In the genomic region with DNA sequence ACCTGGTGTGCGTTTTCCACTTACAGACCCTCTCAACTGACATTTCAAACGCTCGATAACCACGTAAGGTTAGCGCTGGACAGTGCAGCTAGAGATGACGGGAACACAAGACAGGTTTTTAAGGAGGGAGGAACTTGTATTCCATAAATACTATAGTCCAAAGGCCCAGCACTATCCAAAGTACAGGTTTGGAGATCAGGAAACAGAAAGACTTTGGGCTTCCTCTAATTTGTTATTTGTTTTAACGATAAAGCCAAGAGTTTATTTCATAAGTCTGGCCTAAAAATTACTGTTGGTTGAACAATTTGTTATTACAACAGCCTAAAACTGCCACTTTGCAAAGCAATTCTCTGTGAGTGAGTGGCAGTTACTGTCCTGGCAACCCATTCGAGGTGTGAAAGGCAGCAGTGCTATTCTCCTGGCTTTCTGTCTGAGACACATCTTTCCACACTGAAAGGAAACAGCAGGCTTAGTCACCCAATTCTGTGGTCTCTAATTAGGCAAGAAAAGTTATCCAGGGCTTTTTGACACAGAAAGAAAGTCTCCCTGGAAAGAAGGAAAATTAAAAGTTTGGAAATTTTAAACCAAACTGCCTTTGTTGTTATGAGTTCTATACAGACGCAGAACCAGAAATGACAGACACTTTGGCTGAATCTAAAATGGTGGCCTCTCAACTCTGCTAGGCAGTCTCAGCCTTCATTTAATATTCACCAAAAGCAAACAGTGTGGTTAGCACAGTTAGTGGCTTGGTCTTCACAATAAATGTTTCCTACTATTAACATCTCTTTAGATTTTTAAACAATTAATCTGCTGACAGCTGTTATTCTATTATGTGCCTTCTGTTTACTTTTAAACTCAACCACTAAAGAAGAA, we compare ENCODE assay signal across 15 cellular contexts. TPM values are rescaled to one million over a fixed set of nuclear protein-coding genes. Genes with fewer than 3 reads are reported as not detected.
DNase-seq lines count a peak whose midpoint lies in the region; ATAC-seq, FAIRE-seq and TF ChIP-seq lines count a peak whose summit lies in the region.
"Had no signal": no experiment of that assay in that cellular context is flagged by ENCODE, and none has a peak within 500 bp of the region (broad histone marks: within the 10 kb centered on the region; RNA-seq: fewer than 3 reads in every experiment).

No MANE protein-coding gene starts in this region.

- H3K36me3 Mint-ChIP-seq in activated T-helper 17 cell treated with anti-CD3 and anti-CD28 coated beads, Interleukin-2, amount 50 U/mL, for 72 hours (ENCODE audit: low read depth) = peaks cover 78% of the 10 kb centered on the region

- H3K27ac Mint-ChIP-seq in activated T-helper 17 cell treated with anti-CD3 and anti-CD28 coated beads, Interleukin-2, amount 50 U/mL, for 72 hours = no peak overlapping the region

- no peaks in the 10 kb centered on the region for H3K27me3 ChIP-seq in BLaER1 treated with 17β-estradiol and CSF1 and Interleukin-3, amounts not matched to agents 10 nM and 100 nM
- H3K27me3 ChIP-seq in HepG2 (ENCODE audit: control insufficient read depth in 1 of 2, insufficient read depth in 2 of 2, low read length in 2 of 2) = no peaks in the 10 kb centered on the region
- H3K27me3 ChIP-seq in A673 (replicated peaks; ENCODE audit: insufficient read depth, low read depth, low read length, poor library complexity) = no peaks in the 10 kb centered on the region
- H3K27me3 ChIP-seq: thyroid gland had no signal

- intact Hi-C loops in HepG2 (cut with micrococcal nuclease; ENCODE audit: unreplicated experiment) (no loop called here), A673 (cut with micrococcal nuclease; ENCODE audit: unreplicated experiment) (no loop called here)

- H2AFZ ChIP-seq in HepG2 (ENCODE audit: low read length) = no peak overlapping the region

- peaks cover 64% of the 10 kb centered on the region for H3K79me2 ChIP-seq in HepG2 (ENCODE audit: insufficient read depth, low read length)

- H3K4me3 Mint-ChIP-seq in activated T-helper 17 cell treated with anti-CD3 and anti-CD28 coated beads, Interleukin-2, amount 50 U/mL, for 72 hours = no peak overlapping the region

- H3K9me3 Mint-ChIP-seq in activated T-helper 17 cell treated with anti-CD3 and anti-CD28 coated beads, Interleukin-2, amount 50 U/mL, for 72 hours = no peaks in the 10 kb centered on the region

- H3K9me3 ChIP-seq in BLaER1 treated with 17β-estradiol and CSF1 and Interleukin-3, amounts not matched to agents 10 nM and 100 nM (replicated peaks in 1 of 11) = no peaks in the 10 kb centered on the region
- H3K9me3 ChIP-seq in HepG2 (ENCODE audit: low read length) (no peaks in the 10 kb centered on the region), A673 (ENCODE audit: low read depth, low read length, poor library complexity, severe bottlenecking) (no peaks in the 10 kb centered on the region)
- H3K9me3 ChIP-seq: thyroid gland had no signal

- in situ Hi-C loops in HepG2 (cut with HindIII; ENCODE audit: extremely low pct_ligation_motif_present, low pct_unique_long_range_greater_than_20kb) = no loop called here

- H3K4me1 ChIP-seq in BLaER1 treated with 17β-estradiol and CSF1 and Interleukin-3, amounts not matched to agents 10 nM and 100 nM = peaks cover 0 to 16% (median 10%) of the 10 kb centered on the region in 10 experiments; a peak in 13 of 20 replicates
- H3K4me1 ChIP-seq in HepG2 (ENCODE audit: insufficient read depth, low read length) (peaks cover 50% of the 10 kb centered on the region), A673 (ENCODE audit: insufficient read depth, low read length, poor library complexity, severe bottlenecking) (peaks cover 7% of the 10 kb centered on the region)

- peak; percentile 80 for ATAC-seq in activated T-helper 17 cell treated with anti-CD3 and anti-CD28 coated beads, Interleukin-2, amount 50 U/mL, for 72 hours (replicated peaks)
- no peak for ATAC-seq in HepG2
- ATAC-seq in HG02970 (IDR thresholded peaks at IDR 0.05; ENCODE audit: low FRiP score, unreplicated experiment) = no peak

- TF ChIP-seq EP300 in HepG2 (IDR thresholded peaks at IDR 0.05; ENCODE audit: low read depth in 2 of 2, low read length in 2 of 2) (no peak), HepG2 (CRISPR knock-in tag; IDR thresholded peaks at IDR 0.05; ENCODE audit: borderline replicate concordance) (no peak)

- H3K9ac ChIP-seq in BLaER1 treated with 17β-estradiol and CSF1 and Interleukin-3, amounts not matched to agents 10 nM and 100 nM = peak overlapping the region in 5 of 11 experiments; percentile 4 to 48 (median 23); a peak in 5 of 22 replicates
- H3K9ac ChIP-seq in HepG2 (ENCODE audit: insufficient read depth, low read depth, low read length) = no peak overlapping the region

- peak overlapping the region in 7 of 11 experiments; percentile 7 to 65 (median 35); a peak in 11 of 22 replicates for H3K27ac ChIP-seq in BLaER1 treated with 17β-estradiol and CSF1 and Interleukin-3, amounts not matched to agents 10 nM and 100 nM
- H3K27ac ChIP-seq in HepG2 (ENCODE audit: extremely low read length, insufficient read depth, low read length) = peak overlapping the region; percentile 56
- H3K27ac ChIP-seq in A673 (ENCODE audit: low read depth, low read length, poor library complexity, severe bottlenecking) = no peak overlapping the region
- H3K27ac ChIP-seq: thyroid gland had no signal

- no peak for TF ChIP-seq POLR2A in HepG2 (IDR thresholded peaks at IDR 0.05; ENCODE audit: insufficient read depth in 1 of 2, low read depth in 2 of 2, low read length in 2 of 2)

- no peak overlapping the region for H3K4me3 ChIP-seq in BLaER1 treated with 17β-estradiol and CSF1 and Interleukin-3, amounts not matched to agents 10 nM and 100 nM
- no peak overlapping the region for H3K4me3 ChIP-seq in HepG2 (replicated peaks in 1 of 3; ENCODE audit: insufficient read depth in 1 of 3, low read depth in 2 of 3, low read length in 3 of 3)
- H3K4me3 ChIP-seq in A673 (ENCODE audit: low read depth, low read length, poor library complexity, severe bottlenecking) = no peak overlapping the region
- H3K4me3 ChIP-seq: thyroid gland had no signal

- CTCF ChIA-PET in HepG2 (lab: Yijun Ruan, JAX; ENCODE audit: low intra/inter-chr PET ratio, low total read pairs) (no interaction called here), A673 (lab: Charles Lee) (no interaction called here)

- POLR2A ChIA-PET in HepG2 (lab: Yijun Ruan, JAX) = no interaction called here
- POLR2A ChIA-PET in A673 (lab: Charles Lee; ENCODE audit: low non-redundant PET) = no interaction called here

- H3K36me3 ChIP-seq in BLaER1 treated with 17β-estradiol and CSF1 and Interleukin-3, amounts not matched to agents 10 nM and 100 nM = peaks cover 66 to 97% (median 85%) of the 10 kb centered on the region in 11 experiments
- peaks cover 10 to 47% of the 10 kb centered on the region in 2 experiments for H3K36me3 ChIP-seq in HepG2 (replicated peaks in 1 of 2; ENCODE audit: control insufficient read depth in 1 of 2, insufficient read depth in 2 of 2, low read length in 2 of 2)
- H3K36me3 ChIP-seq in A673 (ENCODE audit: insufficient read depth, low read length, poor library complexity, severe bottlenecking) = peaks cover 24% of the 10 kb centered on the region

- FAIRE-seq in HepG2 (lab: Jason Lieb, UNC) = no peak

- peaks cover 23 to 88% (median 71%) of the 10 kb centered on the region in 11 experiments; a peak in 20 of 22 replicates for H4K20me1 ChIP-seq in BLaER1 treated with 17β-estradiol and CSF1 and Interleukin-3, amounts not matched to agents 10 nM and 100 nM
- no peaks in the 10 kb centered on the region for H4K20me1 ChIP-seq in HepG2 (ENCODE audit: insufficient read depth, low read length)

- peak; percentile 68 for DNase-seq in HT1080 (ENCODE audit: low read depth)
- no peak for DNase-seq in HepG2 (ENCODE audit: low spot score)
- no peak for DNase-seq in NCI-H526 (lab: John Stamatoyannopoulos, UW)
- DNase-seq in A673 (ENCODE audit: low spot score) = no peak
- DNase-seq in DMS79 treated with DMSO at 0.1 percent for 48 hours (lab: John Stamatoyannopoulos, UW) = no peak
- DNase-seq: activated CD4-positive, alpha-beta T cell treated with anti-CD3 and anti-CD28 coated beads for 1 hour; DMS79; NCI-H1694; occipital lobe; Right ventricle myocardium superior; stimulated activated CD4-positive, alpha-beta T cell treated with anti-CD3 and anti-CD28 coated beads, Interleukin-2, amount 100 ng/mL, for 48 hours; thyroid gland had no signal

- BruUV-seq in HepG2 (replicated peaks; lab: Mats Ljungman, UMichigan) = no TSS peak
- BruUV-seq in A673 (replicated peaks; lab: Mats Ljungman, UMichigan) = no TSS peak

- WGBS in HepG2 (ENCODE audit: low lambda C conversion rate) = 83% methylated on average over 9 of the region's 9 CpGs

- TF ChIP-seq RAD21 in HepG2 (CRISPR knock-in tag; IDR thresholded peaks at IDR 0.05) = no peak

- H3K4me2 ChIP-seq in BLaER1 treated with 17β-estradiol and CSF1 and Interleukin-3, amounts not matched to agents 10 nM and 100 nM = peak overlapping the region in 7 of 11 experiments; percentile 0 to 64 (median 28); a peak in 9 of 22 replicates
- H3K4me2 ChIP-seq in HepG2 (ENCODE audit: low read depth, low read length) = no peak overlapping the region

- TF ChIP-seq CTCF in HepG2 (CRISPR knock-in tag; IDR thresholded peaks at IDR 0.05) = no peak
- TF ChIP-seq CTCF in A673 (conservative IDR thresholded peaks at IDR 0.05; ENCODE audit: low read depth, low read length) = no peak

- H3K4me1 Mint-ChIP-seq in activated T-helper 17 cell treated with anti-CD3 and anti-CD28 coated beads, Interleukin-2, amount 50 U/mL, for 72 hours = peaks cover 5% of the 10 kb centered on the region

- no peaks in the 10 kb centered on the region for H3K27me3 Mint-ChIP-seq in activated T-helper 17 cell treated with anti-CD3 and anti-CD28 coated beads, Interleukin-2, amount 50 U/mL, for 72 hours

RNA-seq across cellular contexts. Expression of a gene that starts 33.9 kb away (rescaled TPM):
- total RNA-seq in HT1080 (2014; rRNA removed; shearing (Covaris generic)) = 413 and 442 TPM in 2 replicates
- polyA plus RNA-seq in HT1080 (2015; cell fraction: cytosol; rRNA removed) = 397 and 450 TPM in 2 replicates
- 322 and 323 TPM in 2 replicates for polyA plus RNA-seq in HT1080 (2015; cell fraction: nucleus; rRNA removed)
- 100 to 1,000 TPM; 105 to 175 TPM for total RNA-seq in activated T-helper 17 cell treated with anti-CD3 and anti-CD28 coated beads, Interleukin-2, amount 50 U/mL, for 72 hours
- total RNA-seq in HepG2 (2016; rRNA removed; fragmentation: Illumina TruSeq; extraction: Trizol) (259 and 395 TPM in 2 replicates), A673 (2021) (355 and 380 TPM in 2 replicates)
- total RNA-seq in HepG2 (2016; cell fraction: cytosol; rRNA removed; fragmentation: Illumina TruSeq; extraction: Trizol; ENCODE audit: low read depth) = 81.7 and 96.6 TPM in 2 replicates
- 268 and 419 TPM in 2 replicates for total RNA-seq in HepG2 (2016; cell fraction: insoluble cytoplasmic fraction; rRNA removed; fragmentation: Illumina TruSeq; extraction: Trizol)
- 127 and 128 TPM in 2 replicates for total RNA-seq in HepG2 (2016; cell fraction: membrane; rRNA removed; fragmentation: Illumina TruSeq; extraction: Trizol)
- 111 and 118 TPM in 2 replicates for total RNA-seq in HepG2 (2016; cell fraction: nucleus; rRNA removed; fragmentation: Illumina TruSeq; extraction: Trizol)
- polyA plus RNA-seq in HepG2 (2011; rRNA removed) = 261 and 291 TPM in 2 replicates
- 283 and 308 TPM in 2 replicates for polyA plus RNA-seq in HepG2 (2011; cell fraction: cytosol; rRNA removed)
- 63.6 and 73.0 TPM in 2 replicates for polyA plus RNA-seq in HepG2 (2011; cell fraction: nucleus; rRNA removed)
- 163 and 239 TPM in 2 replicates for polyA plus RNA-seq in HepG2 (2012)
- 101 and 108 TPM in 2 replicates for polyA plus RNA-seq in HepG2 (2016; cell fraction: cytosol; fragmentation: Illumina TruSeq; extraction: Trizol; ENCODE audit: low read depth)
- polyA plus RNA-seq in HepG2 (2016; cell fraction: insoluble cytoplasmic fraction; fragmentation: Illumina TruSeq; extraction: Trizol; ENCODE audit: low read depth) = 433 and 456 TPM in 2 replicates
- polyA plus RNA-seq in HepG2 (2016; cell fraction: membrane; fragmentation: Illumina TruSeq; extraction: Trizol; ENCODE audit: low read depth) = 121 and 132 TPM in 2 replicates
- 139 and 158 TPM in 2 replicates for polyA plus RNA-seq in HepG2 (2016; cell fraction: nucleus; fragmentation: Illumina TruSeq; extraction: Trizol; ENCODE audit: insufficient read depth, low read depth)
- polyA minus RNA-seq in HepG2 (2011; rRNA and poly(A)+ RNA removed; ENCODE audit: low replicate concordance) = 167 and 496 TPM in 2 replicates
- polyA minus RNA-seq in HepG2 (2011; cell fraction: cytosol; rRNA and poly(A)+ RNA removed) = 83.8 and 88.1 TPM in 2 replicates
- polyA minus RNA-seq in HepG2 (2011; cell fraction: nucleus; rRNA and poly(A)+ RNA removed) = 83.6 and 97.7 TPM in 2 replicates
